1 cellular context compared by ENCODE assay signal in the genomic region with DNA sequence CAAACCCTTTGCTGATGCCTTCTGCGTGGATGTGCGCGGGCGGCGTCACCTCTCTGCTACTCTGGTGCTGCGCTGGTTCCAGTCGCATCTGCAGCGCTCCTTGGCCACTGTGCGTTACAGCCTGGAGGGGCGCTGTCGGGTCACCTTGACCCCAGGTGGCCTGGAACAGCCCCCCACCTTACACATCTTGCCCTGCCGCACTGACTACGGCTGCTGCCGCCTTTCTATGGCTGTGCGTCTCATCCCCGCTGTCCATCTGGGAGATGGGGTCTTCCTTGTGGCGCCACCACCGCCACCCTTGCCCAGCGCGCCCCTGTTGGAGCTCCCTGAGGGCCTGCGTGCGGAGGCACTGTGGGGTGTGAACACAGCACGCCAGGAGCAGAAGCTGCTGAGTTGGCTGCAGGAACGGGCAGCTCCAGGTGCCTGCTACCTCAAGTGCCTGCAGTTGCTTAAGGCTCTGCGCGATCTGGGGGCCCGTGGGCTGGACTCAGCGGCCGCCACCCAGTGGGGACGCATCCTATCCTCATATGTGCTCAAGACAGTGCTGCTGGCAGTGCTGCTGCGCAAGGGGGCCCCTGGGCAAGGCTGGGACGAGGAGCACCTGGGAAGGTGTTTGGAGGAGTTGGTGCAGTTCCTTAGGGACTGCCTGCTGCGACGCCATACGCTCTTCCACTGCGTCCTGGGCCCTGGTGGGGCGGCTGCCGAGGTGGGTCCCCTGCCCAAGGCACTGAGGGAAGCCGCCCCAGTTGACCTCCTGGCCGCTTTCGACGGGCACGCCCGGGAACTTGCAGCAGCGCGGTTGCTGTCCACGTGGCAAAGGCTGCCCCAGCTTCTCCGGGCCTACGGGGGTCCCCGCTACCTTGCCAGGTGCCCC.
TF ChIP-seq lines count a peak whose summit lies in the region.

No MANE protein-coding gene starts in this region.

TF ChIP-seq in endothelial cell of umbilical vein, 7 proteins besides CTCF, POLR2A, EP300 and RAD21:
- TF ChIP-seq FOS (IDR thresholded peaks at IDR 0.05; ENCODE audit: borderline replicate concordance, insufficient read depth, low read length) (no peak), GATA2 (IDR thresholded peaks at IDR 0.05; ENCODE audit: insufficient read depth, insufficient read length, low read depth, low read length) (no peak), JUN (IDR thresholded peaks at IDR 0.05; ENCODE audit: borderline replicate concordance, insufficient read depth, insufficient read length, low read depth) (no peak), MYC (IDR thresholded peaks at IDR 0.05; ENCODE audit: low read depth, low read length) (no peak)
- TF ChIP-seq, protein P1, sequence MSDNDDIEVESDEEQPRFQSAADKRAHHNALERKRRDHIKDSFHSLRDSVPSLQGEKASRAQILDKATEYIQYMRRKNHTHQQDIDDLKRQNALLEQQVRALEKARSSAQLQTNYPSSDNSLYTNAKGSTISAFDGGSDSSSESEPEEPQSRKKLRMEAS (IDR thresholded peaks at IDR 0.05; ENCODE audit: insufficient read depth, insufficient read length) = no peak
